8 cellular contexts compared by ENCODE assay signal in the genomic region with DNA sequence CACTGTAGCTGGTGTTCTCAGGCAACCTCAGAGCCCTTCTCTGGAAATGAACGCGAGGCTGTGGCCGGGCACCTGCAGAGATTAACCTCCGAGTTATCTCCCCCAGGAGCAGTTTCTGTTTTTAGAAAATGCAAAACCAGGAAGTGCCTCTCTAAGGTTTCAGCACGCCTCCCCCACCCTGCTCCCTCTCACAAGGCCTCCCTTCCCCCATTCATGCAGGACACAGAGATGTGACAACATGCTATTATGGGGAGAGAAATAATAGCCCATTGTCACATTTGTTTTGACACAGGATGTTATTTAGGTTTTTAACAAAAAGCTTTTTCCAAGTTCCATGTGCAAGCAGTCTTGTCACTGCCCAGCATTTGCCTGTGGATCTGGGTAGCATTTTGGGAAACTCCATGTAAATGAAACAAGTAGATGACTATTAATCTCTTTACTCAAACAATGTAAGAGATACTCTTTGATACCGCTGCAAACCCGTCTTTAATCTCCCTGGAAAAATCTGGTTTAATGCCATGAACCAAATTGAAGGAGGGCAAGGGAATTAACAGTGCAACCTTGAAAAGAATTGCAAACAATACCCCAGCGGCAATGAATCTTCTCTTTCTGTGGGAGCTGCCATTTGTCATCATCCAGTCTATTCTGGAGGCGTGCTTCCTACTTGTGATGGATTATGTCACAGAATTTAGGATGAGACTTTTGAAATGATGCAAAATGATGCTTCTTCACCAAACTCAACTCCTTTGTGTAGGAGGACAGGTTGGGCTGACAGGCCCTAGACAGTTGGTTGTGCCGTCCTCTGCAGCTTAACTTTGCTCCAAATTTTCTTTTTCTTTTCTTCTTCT.
DNase-seq lines count a peak whose midpoint lies in the region; ATAC-seq, FAIRE-seq and TF ChIP-seq lines count a peak whose summit lies in the region.

No MANE protein-coding gene starts in this region.

- TF ChIP-seq POLR2A in HepG2 (IDR thresholded peaks at IDR 0.05; ENCODE audit: insufficient read depth in 1 of 2, low read depth in 2 of 2, low read length in 2 of 2): no peak

- H3K4me1 ChIP-seq in Loucy (ENCODE audit: insufficient read depth, low read length, poor library complexity, severe bottlenecking) (peaks cover 2% of the 10 kb centered on the region), BE2C (no peaks in the 10 kb centered on the region), HepG2 (ENCODE audit: insufficient read depth, low read length) (no peaks in the 10 kb centered on the region)

- DNase-seq in anterior cingulate cortex (lab: John Stamatoyannopoulos, UW) (peak in 38 of 58 donors; percentile 9 to 73 (median 36)), BE2C (no peak), HepG2 (ENCODE audit: low spot score) (no peak)

- H3K9me3 ChIP-seq in Loucy (ENCODE audit: insufficient read depth, low read depth, low read length) (no peaks in the 10 kb centered on the region), neural cell (ENCODE audit: low read length) (no peaks in the 10 kb centered on the region), BE2C (no peaks in the 10 kb centered on the region), HepG2 (ENCODE audit: low read length) (no peaks in the 10 kb centered on the region)

- in situ Hi-C loops in HepG2 (cut with HindIII; ENCODE audit: extremely low pct_ligation_motif_present, low pct_unique_long_range_greater_than_20kb): no loop called here

- WGBS in HepG2 (ENCODE audit: low lambda C conversion rate): 98% methylated on average over 8 of the region's 10 CpGs

- H2AFZ ChIP-seq in Loucy (ENCODE audit: low read length) (0 out of 2 replicates have a peak overlapping the region, but pooled peaks have one; percentile 45), neural cell (ENCODE audit: low read depth, low read length) (no peak overlapping the region), HepG2 (ENCODE audit: low read length) (no peak overlapping the region)

- intact Hi-C loops in HepG2 (cut with micrococcal nuclease; ENCODE audit: unreplicated experiment): no loop called here

- no peak for FAIRE-seq in HepG2 (lab: Jason Lieb, UNC)

- H3K4me2 ChIP-seq in Loucy (ENCODE audit: low read depth, low read length, poor library complexity, severe bottlenecking) (no peak overlapping the region), neural cell (ENCODE audit: low read length) (no peak overlapping the region), HepG2 (ENCODE audit: low read depth, low read length) (no peak overlapping the region)

- H3K27me3 ChIP-seq in Loucy (ENCODE audit: insufficient read depth, low read length, poor library complexity, severe bottlenecking): no peaks in the 10 kb centered on the region
- H3K27me3 ChIP-seq in neural cell (ENCODE audit: insufficient read depth, low read depth, low read length): no peaks in the 10 kb centered on the region
- H3K27me3 ChIP-seq in BE2C: no peaks in the 10 kb centered on the region
- no peaks in the 10 kb centered on the region for H3K27me3 ChIP-seq in HepG2 (ENCODE audit: control insufficient read depth in 1 of 2, insufficient read depth in 2 of 2, low read length in 2 of 2)

- no peak for TF ChIP-seq CTCF in Loucy (conservative IDR thresholded peaks at IDR 0.05; ENCODE audit: low read length)
- no peak for TF ChIP-seq CTCF in neural cell (IDR thresholded peaks at IDR 0.05; ENCODE audit: poor library complexity, severe bottlenecking)
- no peak for TF ChIP-seq CTCF in BE2C (IDR thresholded peaks at IDR 0.05; ENCODE audit: low read depth, low read length)
- no peak for TF ChIP-seq CTCF in HepG2 (CRISPR knock-in tag; IDR thresholded peaks at IDR 0.05)

- POLR2A ChIA-PET in HepG2 (lab: Yijun Ruan, JAX): no interaction called here

- BruUV-seq in HepG2 (replicated peaks; lab: Mats Ljungman, UMichigan): no TSS peak

- H3K27ac ChIP-seq in neural cell (ENCODE audit: low read length) (no peak overlapping the region), HepG2 (ENCODE audit: extremely low read length, insufficient read depth, low read length) (no peak overlapping the region)

- ATAC-seq in GM18873 (IDR thresholded peaks at IDR 0.05; ENCODE audit: low FRiP score, unreplicated experiment): peak; percentile 50
- no peak for ATAC-seq in GM21447 (IDR thresholded peaks at IDR 0.05; ENCODE audit: unreplicated experiment)
- ATAC-seq in HepG2: no peak
- no peak for ATAC-seq in HG02798 (IDR thresholded peaks at IDR 0.05; ENCODE audit: poor library complexity, unreplicated experiment)

- no peak overlapping the region for H3K4me3 ChIP-seq in Loucy (ENCODE audit: low read length, poor library complexity, severe bottlenecking)
- H3K4me3 ChIP-seq in neural cell (ENCODE audit: low read length): no peak overlapping the region
- H3K4me3 ChIP-seq in BE2C (ENCODE audit: low read depth, low read length): no peak overlapping the region
- H3K4me3 ChIP-seq in HepG2 (replicated peaks in 1 of 3; ENCODE audit: insufficient read depth in 1 of 3, low read depth in 2 of 3, low read length in 3 of 3): no peak overlapping the region

- H3K9ac ChIP-seq in Loucy (ENCODE audit: low read depth, low read length, poor library complexity, severe bottlenecking) (no peak overlapping the region), neural cell (ENCODE audit: low read length) (no peak overlapping the region), HepG2 (ENCODE audit: insufficient read depth, low read depth, low read length) (no peak overlapping the region)

- H3K36me3 ChIP-seq in Loucy (ENCODE audit: insufficient read depth, low read length) (no peaks in the 10 kb centered on the region), neural cell (ENCODE audit: insufficient read depth, low read length) (no peaks in the 10 kb centered on the region), BE2C (no peaks in the 10 kb centered on the region), HepG2 (replicated peaks in 1 of 2; ENCODE audit: control insufficient read depth in 1 of 2, insufficient read depth in 2 of 2, low read length in 2 of 2) (peaks cover 3 to 29% of the 10 kb centered on the region in 2 experiments; a peak in 4 of 5 replicates)

- TF ChIP-seq EP300 in neural cell (conservative IDR thresholded peaks at IDR 0.05; ENCODE audit: poor library complexity, severe bottlenecking) (no peak), HepG2 (IDR thresholded peaks at IDR 0.05; ENCODE audit: low read depth in 2 of 2, low read length in 2 of 2) (no peak), HepG2 (CRISPR knock-in tag; IDR thresholded peaks at IDR 0.05; ENCODE audit: borderline replicate concordance) (no peak)

- no peaks in the 10 kb centered on the region for H4K20me1 ChIP-seq in Loucy (ENCODE audit: insufficient read depth, low read length, poor library complexity, severe bottlenecking)
- no peaks in the 10 kb centered on the region for H4K20me1 ChIP-seq in neural cell (ENCODE audit: insufficient read depth)
- no peaks in the 10 kb centered on the region for H4K20me1 ChIP-seq in HepG2 (ENCODE audit: insufficient read depth, low read length)

- CTCF ChIA-PET in HepG2 (lab: Yijun Ruan, JAX; ENCODE audit: low intra/inter-chr PET ratio, low total read pairs): no interaction called here

- H3K9me2 ChIP-seq in Loucy (replicated peaks; ENCODE audit: low read depth, low read length) (no peaks in the 10 kb centered on the region), neural cell (ENCODE audit: insufficient read depth, low read length) (no peaks in the 10 kb centered on the region)

- TF ChIP-seq RAD21 in neural cell (conservative IDR thresholded peaks at IDR 0.05) (no peak), HepG2 (CRISPR knock-in tag; IDR thresholded peaks at IDR 0.05) (no peak)

- H3K79me2 ChIP-seq in Loucy (ENCODE audit: insufficient read depth, low read length): no peaks in the 10 kb centered on the region
- H3K79me2 ChIP-seq in neural cell (replicated peaks; ENCODE audit: insufficient read depth, low read length): no peaks in the 10 kb centered on the region
- no peaks in the 10 kb centered on the region for H3K79me2 ChIP-seq in HepG2 (ENCODE audit: insufficient read depth, low read length)

- H3F3A ChIP-seq in Loucy (ENCODE audit: low read depth) (no peaks in the 10 kb centered on the region), neural cell (ENCODE audit: insufficient read depth, low read length, poor library complexity, severe bottlenecking) (no peaks in the 10 kb centered on the region)

TF ChIP-seq in neural cell, 6 proteins besides CTCF, POLR2A, EP300 and RAD21:
- TF ChIP-seq POLR2AphosphoS5 (IDR thresholded peaks at IDR 0.05): peak; percentile 44
- no peak for TF ChIP-seq TAF1 (IDR thresholded peaks at IDR 0.05; ENCODE audit: low read depth)

TF ChIP-seq in HepG2, 621 proteins besides CTCF, POLR2A, EP300 and RAD21 (continues in another document):
- no peak for TF ChIP-seq ZMAT3 (CRISPR knock-in tag; conservative IDR thresholded peaks at IDR 0.05)
- TF ChIP-seq ZNF274 (CRISPR knock-in tag; IDR thresholded peaks at IDR 0.05): no peak
- TF ChIP-seq ZNF3 (CRISPR knock-in tag; IDR thresholded peaks at IDR 0.05): no peak
- TF ChIP-seq ZKSCAN5 (CRISPR knock-in tag; IDR thresholded peaks at IDR 0.05): no peak
- TF ChIP-seq, protein P1, sequence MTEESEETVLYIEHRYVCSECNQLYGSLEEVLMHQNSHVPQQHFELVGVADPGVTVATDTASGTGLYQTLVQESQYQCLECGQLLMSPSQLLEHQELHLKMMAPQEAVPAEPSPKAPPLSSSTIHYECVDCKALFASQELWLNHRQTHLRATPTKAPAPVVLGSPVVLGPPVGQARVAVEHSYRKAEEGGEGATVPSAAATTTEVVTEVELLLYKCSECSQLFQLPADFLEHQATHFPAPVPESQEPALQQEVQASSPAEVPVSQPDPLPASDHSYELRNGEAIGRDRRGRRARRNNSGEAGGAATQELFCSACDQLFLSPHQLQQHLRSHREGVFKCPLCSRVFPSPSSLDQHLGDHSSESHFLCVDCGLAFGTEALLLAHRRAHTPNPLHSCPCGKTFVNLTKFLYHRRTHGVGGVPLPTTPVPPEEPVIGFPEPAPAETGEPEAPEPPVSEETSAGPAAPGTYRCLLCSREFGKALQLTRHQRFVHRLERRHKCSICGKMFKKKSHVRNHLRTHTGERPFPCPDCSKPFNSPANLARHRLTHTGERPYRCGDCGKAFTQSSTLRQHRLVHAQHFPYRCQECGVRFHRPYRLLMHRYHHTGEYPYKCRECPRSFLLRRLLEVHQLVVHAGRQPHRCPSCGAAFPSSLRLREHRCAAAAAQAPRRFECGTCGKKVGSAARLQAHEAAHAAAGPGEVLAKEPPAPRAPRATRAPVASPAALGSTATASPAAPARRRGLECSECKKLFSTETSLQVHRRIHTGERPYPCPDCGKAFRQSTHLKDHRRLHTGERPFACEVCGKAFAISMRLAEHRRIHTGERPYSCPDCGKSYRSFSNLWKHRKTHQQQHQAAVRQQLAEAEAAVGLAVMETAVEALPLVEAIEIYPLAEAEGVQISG (CRISPR knock-in tag; IDR thresholded peaks at IDR 0.05): no peak

Comparison
In these comparisons a context has a peak if more than half of its experiments do, and no peak if none do; other contexts are left out.
1. DNase-seq: peak in anterior cingulate cortex (38 of 58); none in BE2C (single experiment) and HepG2 (single experiment).